ENCODE assay signal across 8 cellular contexts in genomic region chr2:10493636-10494281, GRCh38. TPM values are rescaled to one million over a fixed set of nuclear protein-coding genes. Genes with fewer than 3 reads are reported as not detected.
DNase-seq lines count a peak whose midpoint lies in the region; ATAC-seq, FAIRE-seq and TF ChIP-seq lines count a peak whose summit lies in the region.

No MANE protein-coding gene starts in this region.

- H3K4me3 ChIP-seq in vagina (no peak overlapping the region), sigmoid colon (no peak overlapping the region)

- H3K36me3 ChIP-seq in vagina = no peaks in the 10 kb centered on the region
- H3K36me3 ChIP-seq in sigmoid colon = no peaks in the 10 kb centered on the region

- H3K36me3 Mint-ChIP-seq in naive thymus-derived CD8-positive, alpha-beta T cell = peaks cover 0 to 9% (median 3%) of the 10 kb centered on the region in 3 donors

- ATAC-seq in HG03139 (IDR thresholded peaks at IDR 0.05; ENCODE audit: unreplicated experiment) = peak; percentile 80
- peak; percentile 96 to 98 for ATAC-seq in naive thymus-derived CD8-positive, alpha-beta T cell

- no peak for FAIRE-seq in GM19239 (lab: Jason Lieb, UNC)

- H3K9me3 ChIP-seq in vagina (no peaks in the 10 kb centered on the region), sigmoid colon (no peaks in the 10 kb centered on the region)

- TF ChIP-seq CTCF in vagina (IDR thresholded peaks at IDR 0.05) (no peak), sigmoid colon (IDR thresholded peaks at IDR 0.05) (no peak)

- H3K27me3 ChIP-seq in vagina (no peaks in the 10 kb centered on the region), sigmoid colon (peaks cover 0 to 10% (median 0%) of the 10 kb centered on the region in 3 donors)

- POLR2A ChIA-PET in naive thymus-derived CD8-positive, alpha-beta T cell (lab: Charles Lee) = interaction anchor here (0.9 to 3.6 kb wide), 4 partner anchors 10 to 53 kb away, joined by 3 to 26 read pairs (median 4); partner anchors contain the start of gene ODC1

- peaks cover 0 to 14% (median 6%) of the 10 kb centered on the region in 9 donors for H3K9me3 Mint-ChIP-seq in naive thymus-derived CD8-positive, alpha-beta T cell

- peak; percentile 36 for DNase-seq in GM19239 (ENCODE audit: insufficient read length, low spot score)
- DNase-seq in SW480 (ENCODE audit: low spot score) = peak; percentile 80
- peak; percentile 40 for DNase-seq in activated naive CD8-positive, alpha-beta T cell treated with anti-CD3 and anti-CD28 coated beads, Interleukin-2, amount 50 U/mL, for 16 hours (ENCODE audit: low read depth, low spot score)
- peak; percentile 31 to 91 (median 66) for DNase-seq in naive thymus-derived CD8-positive, alpha-beta T cell
- DNase-seq in vagina (ENCODE audit: extremely low spot score in 2 of 2) = peak; percentile 89 to 96
- DNase-seq in sigmoid colon = no peak
- no peak for DNase-seq in DMS114 treated with DMSO at 0.1 percent for 48 hours (lab: John Stamatoyannopoulos, UW; ENCODE audit: unreplicated experiment)

- H3K27ac Mint-ChIP-seq in naive thymus-derived CD8-positive, alpha-beta T cell = peak overlapping the region in 9 of 10 donors; percentile 48 to 92 (median 82)

- 33 to 63% methylated on average over 22 of the region's 22 CpGs for WGBS in sigmoid colon, 2 donors

- H3K4me1 Mint-ChIP-seq in naive thymus-derived CD8-positive, alpha-beta T cell = peaks cover 1 to 36% (median 26%) of the 10 kb centered on the region in 4 donors

- H3K4me3 Mint-ChIP-seq in naive thymus-derived CD8-positive, alpha-beta T cell = peak overlapping the region in 7 of 10 donors; percentile 14 to 68 (median 26)

- no peak overlapping the region for H3K27ac ChIP-seq in vagina
- H3K27ac ChIP-seq in sigmoid colon = no peak overlapping the region

- TF ChIP-seq EP300 in sigmoid colon (IDR thresholded peaks at IDR 0.05) = no peak

- H3K4me1 ChIP-seq in vagina (peaks cover 17% of the 10 kb centered on the region), sigmoid colon (peaks cover 0 to 8% (median 3%) of the 10 kb centered on the region in 4 donors)

- no peak for TF ChIP-seq POLR2A in vagina (IDR thresholded peaks at IDR 0.05)
- no peak for TF ChIP-seq POLR2A in sigmoid colon (IDR thresholded peaks at IDR 0.05)

- peaks cover 4 to 12% (median 9%) of the 10 kb centered on the region in 5 donors for H3K27me3 Mint-ChIP-seq in naive thymus-derived CD8-positive, alpha-beta T cell

- intact Hi-C loops in vagina (cut with DNase I) (no loop called here), sigmoid colon (cut with DNase I) (no loop called here)

RNA-seq across cellular contexts. Expression of gene ODC1, which starts 45.6 kb away (rescaled TPM):
- total RNA-seq in naive thymus-derived CD8-positive, alpha-beta T cell = 10 to 100 TPM; 49.2 to 57.1 TPM
- polyA plus RNA-seq in naive thymus-derived CD8-positive, alpha-beta T cell = 10 to 100 TPM; 44.5 to 70.7 (median 60.9) TPM
- 34.9 TPM for total RNA-seq in vagina
- total RNA-seq in sigmoid colon = 10 to 100 TPM; 44.6 to 84.4 (median 53.7) TPM
- polyA plus RNA-seq in sigmoid colon = 10 to 100 TPM; 34.8 to 88.2 (median 54.3) TPM

Comparison
In these comparisons a context has a peak if more than half of its experiments do, and no peak if none do; other contexts are left out.
1. DNase-seq: peak in GM19239 (single experiment), SW480 (single experiment), activated naive CD8-positive, alpha-beta T cell treated with anti-CD3 and anti-CD28 coated beads, Interleukin-2, amount 50 U/mL, for 16 hours (single experiment), naive thymus-derived CD8-positive, alpha-beta T cell (10 of 10) and vagina (2 of 2); none in sigmoid colon (single experiment) and DMS114 treated with DMSO at 0.1 percent for 48 hours (single experiment).